8 cellular contexts compared by ENCODE assay signal in the genomic region with DNA sequence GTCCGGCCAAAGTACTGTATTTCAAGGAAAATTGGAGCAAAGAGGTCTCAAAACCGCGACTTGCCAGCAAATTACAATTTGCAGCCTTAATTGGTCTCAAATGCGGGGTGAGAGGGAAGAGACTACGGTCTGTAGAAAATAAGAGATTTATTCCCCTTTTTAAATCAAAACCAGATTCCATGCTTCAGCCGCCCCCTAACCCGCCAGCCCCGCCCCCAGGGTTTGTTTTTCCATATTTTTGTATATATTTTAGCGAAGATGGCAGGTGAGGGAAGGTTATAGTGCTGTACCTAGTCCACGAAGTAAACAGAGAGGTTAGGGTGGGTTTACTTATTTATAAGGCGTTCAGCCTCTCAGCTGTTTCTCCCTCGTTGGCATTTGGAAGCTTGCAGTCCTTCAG. TPM values are rescaled to one million over a fixed set of nuclear protein-coding genes. Genes with fewer than 3 reads are reported as not detected.
A peak's percentile ranks its signal among the peaks of the same experiment; 100 is the strongest.
DNase-seq lines count a peak whose midpoint lies in the region; ATAC-seq, FAIRE-seq and TF ChIP-seq lines count a peak whose summit lies in the region.

No MANE protein-coding gene starts in this region.

- H3K27me3 ChIP-seq in cardiac muscle cell, result peaks cover 44% of the 10 kb centered on the region
- H3K27me3 ChIP-seq in K562 (ENCODE audit: control insufficient read depth in 2 of 2, insufficient read depth in 2 of 2, low read length in 2 of 2), result no peaks in the 10 kb centered on the region
- H3K27me3 ChIP-seq in vagina, result no peaks in the 10 kb centered on the region

- H3K9ac ChIP-seq in K562 (ENCODE audit: insufficient read depth in 1 of 2, low read depth in 2 of 2, low read length in 2 of 2), result peak overlapping the region; percentile 72 to 98

- peaks cover 5% of the 10 kb centered on the region for H3K27me3 Mint-ChIP-seq in memory B cell

- H3K36me3 ChIP-seq in cardiac muscle cell (no peaks in the 10 kb centered on the region), K562 (ENCODE audit: control insufficient read depth, insufficient read depth, low read length) (no peaks in the 10 kb centered on the region), vagina (no peaks in the 10 kb centered on the region)

- H4K20me1 ChIP-seq in K562 (replicated peaks; ENCODE audit: control insufficient read depth, insufficient read depth, low read length), result no peaks in the 10 kb centered on the region

- peaks cover 33% of the 10 kb centered on the region for H3K79me2 ChIP-seq in K562 (ENCODE audit: control insufficient read depth, insufficient read depth, low read length)

- 19% methylated on average over 12 of the region's 12 CpGs for WGBS in K562 (ENCODE audit: insufficient coverage, low coverage, missing lambda C conversion rate)

- TF ChIP-seq POLR2A in K562 (conservative IDR thresholded peaks at IDR 0.05) (no peak), vagina (IDR thresholded peaks at IDR 0.05) (no peak)

- CTCF ChIA-PET in K562 (lab: Yijun Ruan, JAX; ENCODE audit: low intra/inter-chr PET ratio), result no interaction called here

- in situ Hi-C loops in K562 (cut with MboI), result no loop called here

- peaks cover 7% of the 10 kb centered on the region for H3K4me1 Mint-ChIP-seq in memory B cell

- peaks cover 2% of the 10 kb centered on the region for H3K36me3 Mint-ChIP-seq in memory B cell

- H2AFZ ChIP-seq in K562 (ENCODE audit: low read depth, low read length), result peak overlapping the region; percentile 83; the same call in 1 of the 2 replicates

- BruUV-seq in K562 (replicated peaks; lab: Mats Ljungman, UMichigan), result no TSS peak

- TF ChIP-seq EP300 in K562 (IDR thresholded peaks at IDR 0.05; ENCODE audit: low read length), result no peak

- peaks cover 8% of the 10 kb centered on the region for H3K4me1 ChIP-seq in cardiac muscle cell (ENCODE audit: low read depth)
- peaks cover 9 to 16% of the 10 kb centered on the region in 2 experiments; a peak in 4 of 5 replicates for H3K4me1 ChIP-seq in K562 (replicated peaks in 1 of 2; ENCODE audit: control insufficient read depth in 2 of 2, insufficient read depth in 2 of 2, low read length in 2 of 2)
- H3K4me1 ChIP-seq in vagina, result peaks cover 22% of the 10 kb centered on the region

- H3K9me3 Mint-ChIP-seq in memory B cell, result no peaks in the 10 kb centered on the region

- H3K9me3 ChIP-seq in cardiac muscle cell (ENCODE audit: low read depth), result no peaks in the 10 kb centered on the region
- no peaks in the 10 kb centered on the region for H3K9me3 ChIP-seq in K562 (replicated peaks; ENCODE audit: control insufficient read depth, insufficient read depth, low read depth, low read length)
- no peaks in the 10 kb centered on the region for H3K9me3 ChIP-seq in vagina

- intact Hi-C loops in cardiac septum (cut with DNase I) (loop anchor here (10.0 kb wide), 1 partner anchor 831 kb away; a partner anchor contains a TSS), K562 (cut with micrococcal nuclease) (loop anchor here (10.0 kb wide), 1 partner anchor 71 kb away; no protein-coding TSS in a partner anchor), vagina (cut with DNase I) (no loop called here)

- H3K27ac Mint-ChIP-seq in memory B cell, result peak overlapping the region; percentile 98

- peak overlapping the region; percentile 67 for H3K4me3 ChIP-seq in cardiac muscle cell
- peak overlapping the region; percentile 71 for H3K4me3 ChIP-seq in K562
- peak overlapping the region; percentile 69 to 94 for H3K4me3 ChIP-seq in vagina

- no peaks in the 10 kb centered on the region for H3K9me1 ChIP-seq in K562 (ENCODE audit: control insufficient read depth, insufficient read depth, low read length)

- FAIRE-seq in K562 (lab: Jason Lieb, UNC) (no peak), GM19239 (lab: Jason Lieb, UNC) (no peak)

- TF ChIP-seq CTCF in cardiac muscle cell (IDR thresholded peaks at IDR 0.05; ENCODE audit: low read depth, low read length) (no peak), K562 (IDR thresholded peaks at IDR 0.05 in 2 of 3, conservative IDR thresholded peaks at IDR 0.05 in 1 of 3; ENCODE audit: insufficient read depth in 2 of 3, low read depth in 1 of 3, low read length in 3 of 3) (no peak), vagina (IDR thresholded peaks at IDR 0.05) (no peak)

- POLR2A ChIA-PET in K562 (lab: Yijun Ruan, JAX), result interaction anchor here (1.3 kb wide), 1 partner anchor 9 kb away, joined by 3 read pairs; no protein-coding TSS in a partner anchor

- ATAC-seq in K562, result no peak
- ATAC-seq in memory B cell (ENCODE audit: low read depth), result no peak
- no peak for ATAC-seq in HG02852 (IDR thresholded peaks at IDR 0.05; ENCODE audit: unreplicated experiment)

- no peak for TF ChIP-seq RAD21 in K562 (CRISPR knock-in tag; conservative IDR thresholded peaks at IDR 0.05 in 1 of 2, IDR thresholded peaks at IDR 0.05 in 1 of 2)

- peak overlapping the region; percentile 90 for H3K4me2 ChIP-seq in K562 (ENCODE audit: insufficient read depth, low read length)

- no peak for DNase-seq in cardiac muscle cell (ENCODE audit: low read depth in 1 of 2, low spot score in 1 of 2)
- DNase-seq in cardiac septum (ENCODE audit: low spot score), result no peak
- DNase-seq in K562 (ENCODE audit: extremely low read depth in 1 of 4, low spot score in 3 of 4), result no peak
- no peak for DNase-seq in memory B cell (ENCODE audit: low spot score in 2 of 2)
- DNase-seq in vagina (ENCODE audit: extremely low spot score in 2 of 2), result no peak
- no peak for DNase-seq in GM19239 (ENCODE audit: insufficient read length, low spot score)
- no peak for DNase-seq in activated gamma-delta T cell (lab: John Stamatoyannopoulos, UW)

- H3K27ac ChIP-seq in cardiac muscle cell, result peak overlapping the region; percentile 83
- H3K27ac ChIP-seq in K562 (ENCODE audit: extremely low read depth, low read depth, low read length), result no peak overlapping the region
- peak overlapping the region; percentile 98 for H3K27ac ChIP-seq in vagina

- H3K4me3 Mint-ChIP-seq in memory B cell, result peak overlapping the region; percentile 97

TF ChIP-seq in K562, 482 proteins besides CTCF, POLR2A, EP300 and RAD21:
- TF ChIP-seq FOXK2 (conservative IDR thresholded peaks at IDR 0.05 in 1 of 2, IDR thresholded peaks at IDR 0.05 in 1 of 2; ENCODE audit: low read depth in 2 of 2), result no peak
- peak; percentile 37 to 41; a peak in 2 of 4 replicates for TF ChIP-seq KDM1A (IDR thresholded peaks at IDR 0.05)

RNA-seq across cellular contexts. Expression of a gene that starts 1.0 kb away (rescaled TPM):
- total RNA-seq in cardiac muscle cell (31.3 and 43.0 TPM in 2 replicates), cardiac septum (105 TPM), K562 (2014; rRNA removed) (21.2 and 23.7 TPM in 2 replicates), K562 (2014; rRNA removed; fragmentation: Illumina TruSeq; extraction: Trizol) (32.6 and 34.9 TPM in 2 replicates), K562 (2015; rRNA removed; fragmentation: Illumina TruSeq; extraction: Trizol) (30.1 and 32.9 TPM in 2 replicates), K562 (2021) (34.8 and 35.0 TPM in 2 replicates), vagina (98.0 TPM)
- polyA plus RNA-seq in cardiac muscle cell (18.5 and 19.9 TPM in 2 replicates), K562 (2011; rRNA removed) (28.8 and 45.9 TPM in 2 replicates), K562 (2014; fragmentation: Illumina TruSeq; extraction: Trizol) (25.5 and 27.8 TPM in 2 replicates), K562 (2014; fragmentation: Nextera tagmentation; extraction: Ambion mirVana) (1 to 10 TPM; 8.0 to 8.3 TPM), K562 (2014; rRNA removed) (17.8 and 20.4 TPM in 2 replicates)
- 79.2 and 117 TPM in 2 replicates for total RNA-seq in K562 (2011; cell fraction: chromatin; rRNA removed; ENCODE audit: low replicate concordance)
- total RNA-seq in K562 (2011; cell fraction: nucleolus; rRNA removed), result 31.4 and 47.4 TPM in 2 replicates
- total RNA-seq in K562 (2011; cell fraction: nucleoplasm; rRNA removed), result 67.2 and 80.6 TPM in 2 replicates
- 40.2 and 49.5 TPM in 2 replicates for polyA plus RNA-seq in K562 (2011; cell fraction: cytosol; rRNA removed)
- 66.9 and 68.6 TPM in 2 replicates for polyA plus RNA-seq in K562 (2011; cell fraction: nucleus; rRNA removed)
- 25.1 and 25.2 TPM in 2 replicates for polyA plus RNA-seq in K562 (2012)
- polyA minus RNA-seq in K562 (2011; rRNA and poly(A)+ RNA removed), result 74.8 and 99.3 TPM in 2 replicates
- polyA minus RNA-seq in K562 (2011; cell fraction: cytosol; rRNA and poly(A)+ RNA removed), result 22.7 and 27.1 TPM in 2 replicates
- 84.8 and 137 TPM in 2 replicates for polyA minus RNA-seq in K562 (2011; cell fraction: nucleus; rRNA and poly(A)+ RNA removed)
